9 cellular contexts compared by ENCODE assay signal in genomic region chr1:180225403-180225802, GRCh38.
"Had no signal": no experiment of that assay in that cellular context is flagged by ENCODE, and none has a peak within 500 bp of the region (broad histone marks: within the 10 kb centered on the region; RNA-seq: fewer than 3 reads in every experiment).

No MANE protein-coding gene starts in this region.

- H3K27ac ChIP-seq: HL-60, KMS-11 had no signal

- H3K36me3 ChIP-seq: HAP-1 had no signal

- DNase-seq: H7, IMR-90, Karpas-422, KBM-7 had no signal

- ATAC-seq: GM23338, HCT116 had no signal

- H3K27ac Mint-ChIP-seq: GM23338 had no signal

- H3K4me3 ChIP-seq: GM23338, HAP-1 had no signal

- H3K4me2 ChIP-seq: GM23338, KMS-11 had no signal

- H2AFZ ChIP-seq: GM23338 had no signal

- H3K9ac ChIP-seq: KMS-11 had no signal

- H3K9me3 ChIP-seq: HAP-1 had no signal

- H3K4me3 Mint-ChIP-seq: GM23338 had no signal
